ENCODE assay signal across 8 cellular contexts in the genomic region with DNA sequence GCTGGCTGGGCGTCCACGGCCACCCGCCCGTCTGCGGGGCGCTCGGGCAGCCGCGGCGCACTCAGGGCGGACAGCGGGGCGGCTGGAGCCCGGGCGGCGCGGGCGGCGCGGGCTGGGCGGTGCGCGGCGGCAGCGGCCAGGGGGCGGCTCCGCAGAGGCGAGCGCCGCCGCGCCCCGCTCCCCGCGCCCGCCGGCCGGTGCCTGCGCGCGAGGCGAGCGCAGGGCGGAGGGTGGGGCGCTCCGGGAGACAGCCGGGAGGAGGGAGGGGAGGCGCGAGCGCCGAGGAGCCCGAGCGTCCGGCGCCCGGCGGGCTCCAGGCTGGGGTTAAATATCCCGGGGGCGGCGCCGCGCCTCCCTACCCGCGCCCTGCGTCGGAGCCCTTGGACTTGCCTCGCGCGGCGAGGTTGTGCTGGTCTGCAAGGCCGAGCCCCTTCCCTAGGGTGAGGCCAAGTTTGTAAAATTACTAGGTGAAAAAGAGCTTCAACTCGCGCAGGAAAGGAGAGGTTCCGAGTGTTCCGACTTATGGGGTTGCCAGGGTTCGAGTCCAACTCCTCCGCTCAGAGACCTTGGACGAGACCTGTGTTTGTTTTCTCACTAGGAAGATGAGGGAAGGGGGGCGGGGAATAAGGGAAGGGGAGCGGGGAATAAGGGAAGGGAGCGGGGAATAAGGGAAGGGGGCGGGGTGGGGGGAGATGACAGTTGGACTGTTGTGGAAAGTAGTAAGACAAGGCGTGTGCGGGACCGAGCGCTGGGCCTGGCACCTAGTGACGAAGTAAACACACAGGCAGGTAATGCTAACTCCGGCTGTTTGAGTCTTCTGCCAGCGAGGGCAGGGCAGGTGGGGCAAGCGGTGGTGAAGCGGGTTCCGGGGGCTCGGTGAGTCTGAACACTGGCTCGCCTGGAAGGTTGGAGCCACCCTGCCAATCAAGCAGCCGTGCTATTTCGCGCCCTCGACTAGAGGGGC. TPM values are rescaled to one million over a fixed set of nuclear protein-coding genes. Genes with fewer than 3 reads are reported as not detected.
DNase-seq lines count a peak whose midpoint lies in the region; ATAC-seq and TF ChIP-seq lines count a peak whose summit lies in the region.

A gene (minus strand): TSS at position 301 of the 964 bp plus-strand sequence. CDS start 311 bp downstream, outside the sequence.

- H3K4me3 ChIP-seq in SK-N-MC = peak within 1 kb of the TSS; percentile 63
- peak within 1 kb of the TSS; percentile 61 for H3K4me3 ChIP-seq in fibroblast of villous mesenchyme (ENCODE audit: low read depth, low read length)
- H3K4me3 ChIP-seq in neutrophil (ENCODE audit: low read depth in 1 of 2, low read length in 1 of 2) = peak within 1 kb of the TSS; percentile 51 to 62

- peaks cover 100% of the 10 kb centered on the region for H3K27me3 ChIP-seq in neutrophil

- ATAC-seq in HG03442 (IDR thresholded peaks at IDR 0.05; ENCODE audit: unreplicated experiment) = no peak
- no peak for ATAC-seq in GM21360 (IDR thresholded peaks at IDR 0.05; ENCODE audit: unreplicated experiment)

- H3K36me3 ChIP-seq in SK-N-MC (ENCODE audit: insufficient read depth, low read length) (no peaks in the 10 kb centered on the region), neutrophil (no peaks in the 10 kb centered on the region)

- H3K9me3 ChIP-seq in SK-N-MC (ENCODE audit: low read depth, low read length) = no peaks in the 10 kb centered on the region
- no peaks in the 10 kb centered on the region for H3K9me3 ChIP-seq in neutrophil

- H3K27ac ChIP-seq in SK-N-MC = no peak within 1 kb of the TSS
- no peak within 1 kb of the TSS for H3K27ac ChIP-seq in neutrophil

- DNase-seq in NCI-H1417 (lab: John Stamatoyannopoulos, UW) (peak in 2 of 3 experiments; percentile 31 to 36), NCI-H1417 treated with DMSO at 0.1 percent for 48 hours (lab: John Stamatoyannopoulos, UW) (no peak), SK-N-MC (ENCODE audit: low read depth, low spot score) (no peak), fibroblast of villous mesenchyme (ENCODE audit: low read depth) (no peak), NCI-H128 (lab: John Stamatoyannopoulos, UW; ENCODE audit: unreplicated experiment) (no peak)

- peaks cover 11 to 18% of the 10 kb centered on the region in 2 experiments for H3K4me1 ChIP-seq in neutrophil (ENCODE audit: control insufficient read depth in 1 of 2, insufficient read depth in 1 of 2, low read depth in 1 of 2, low read length in 1 of 2)

- no peak within 1 kb of the TSS for H3K9ac ChIP-seq in SK-N-MC (ENCODE audit: insufficient read length)

- TF ChIP-seq CTCF in fibroblast of villous mesenchyme (IDR thresholded peaks at IDR 0.05; ENCODE audit: insufficient read depth, low read depth, low read length) (no peak), neutrophil (IDR thresholded peaks at IDR 0.05) (no peak)

RNA-seq across cellular contexts. Expression of the gene that starts here (rescaled TPM):
- 0.43 and 0.64 TPM in 2 replicates for total RNA-seq in fibroblast of villous mesenchyme

Comparison
In these comparisons a context has a peak if more than half of its experiments do, and no peak if none do; other contexts are left out.
1. DNase-seq: peak in NCI-H1417 (2 of 3); none in NCI-H1417 treated with DMSO at 0.1 percent for 48 hours (single experiment), SK-N-MC (single experiment), fibroblast of villous mesenchyme (single experiment) and NCI-H128 (single experiment).
2. Peak in every context shown above with its lines, with median percentiles within 50 percentile points of each other: H3K4me3 ChIP-seq.